14 cellular contexts compared by ENCODE assay signal in genomic region chr14:37546621-37547447, GRCh38. TPM values are rescaled to one million over a fixed set of nuclear protein-coding genes. Genes with fewer than 3 reads are reported as not detected.
DNase-seq lines count a peak whose midpoint lies in the region; ATAC-seq and TF ChIP-seq lines count a peak whose summit lies in the region.
"Had no signal": no experiment of that assay in that cellular context is flagged by ENCODE, and none has a peak within 500 bp of the region (broad histone marks: within the 10 kb centered on the region; RNA-seq: fewer than 3 reads in every experiment).

No MANE protein-coding gene starts in this region.

- H3K36me3 Mint-ChIP-seq in type B pancreatic cell (no peaks in the 10 kb centered on the region), MCF 10A (ENCODE audit: insufficient read depth, unreplicated experiment) (no peaks in the 10 kb centered on the region)
- H3K36me3 Mint-ChIP-seq in activated T-cell treated with anti-CD3 and anti-CD28 coated beads, Interleukin-2, amount 50 U/mL, for 72 hours (ENCODE audit: insufficient read depth in 2 of 2): no peaks in the 10 kb centered on the region

- CTCF ChIA-PET in MCF 10A (lab: Yijun Ruan, JAX): interaction anchor here (0.8 to 1.1 kb wide), 2 partner anchors 48 to 660 kb away, joined by 4 read pairs; partner anchors contain the start of genes FOXA1 and TTC6

- peak overlapping the region; percentile 42 for H3K4me3 Mint-ChIP-seq in type B pancreatic cell
- no peak overlapping the region for H3K4me3 Mint-ChIP-seq in activated T-cell treated with anti-CD3 and anti-CD28 coated beads, Interleukin-2, amount 50 U/mL, for 72 hours
- H3K4me3 Mint-ChIP-seq in MCF 10A (ENCODE audit: unreplicated experiment): no peak overlapping the region
- H3K4me3 Mint-ChIP-seq: activated naive CD8-positive, alpha-beta T cell treated with anti-CD3 and anti-CD28 coated beads, Interleukin-2, amount 50 U/mL, for 24 hours; B cell had no signal

- H3K9me3 Mint-ChIP-seq in type B pancreatic cell: no peaks in the 10 kb centered on the region
- no peaks in the 10 kb centered on the region for H3K9me3 Mint-ChIP-seq in activated T-cell treated with anti-CD3 and anti-CD28 coated beads, Interleukin-2, amount 50 U/mL, for 72 hours
- H3K9me3 Mint-ChIP-seq in MCF 10A (ENCODE audit: unreplicated experiment): no peaks in the 10 kb centered on the region

- ATAC-seq in activated T-cell treated with anti-CD3 and anti-CD28 coated beads, Interleukin-2, amount 50 U/mL, for 72 hours (replicated peaks in 1 of 2): no peak
- ATAC-seq in GM21367 (IDR thresholded peaks at IDR 0.05; ENCODE audit: unreplicated experiment): no peak
- ATAC-seq: activated naive CD8-positive, alpha-beta T cell treated with anti-CD3 and anti-CD28 coated beads, Interleukin-2, amount 50 U/mL, for 24 hours had no signal

- no peaks in the 10 kb centered on the region for H3K4me1 Mint-ChIP-seq in type B pancreatic cell (ENCODE audit: unreplicated experiment)
- H3K4me1 Mint-ChIP-seq in activated T-cell treated with anti-CD3 and anti-CD28 coated beads, Interleukin-2, amount 50 U/mL, for 72 hours (ENCODE audit: low read depth): no peaks in the 10 kb centered on the region
- H3K4me1 Mint-ChIP-seq in MCF 10A (ENCODE audit: insufficient read depth, unreplicated experiment): peaks cover 6% of the 10 kb centered on the region
- H3K4me1 Mint-ChIP-seq: activated naive CD8-positive, alpha-beta T cell treated with anti-CD3 and anti-CD28 coated beads, Interleukin-2, amount 50 U/mL, for 24 hours; B cell had no signal

- H3K27me3 Mint-ChIP-seq in type B pancreatic cell (no peaks in the 10 kb centered on the region), MCF 10A (ENCODE audit: insufficient read depth, unreplicated experiment) (no peaks in the 10 kb centered on the region)
- H3K27me3 Mint-ChIP-seq in activated T-cell treated with anti-CD3 and anti-CD28 coated beads, Interleukin-2, amount 50 U/mL, for 72 hours (ENCODE audit: low read depth): no peaks in the 10 kb centered on the region
- H3K27me3 Mint-ChIP-seq: activated naive CD8-positive, alpha-beta T cell treated with anti-CD3 and anti-CD28 coated beads, Interleukin-2, amount 50 U/mL, for 24 hours; B cell had no signal

- no TSS peak for BruUV-seq in MCF 10A (replicated peaks; lab: Mats Ljungman, UMichigan)

- H3K27ac Mint-ChIP-seq in type B pancreatic cell (peak overlapping the region; percentile 39), MCF 10A (ENCODE audit: low read depth, unreplicated experiment) (no peak overlapping the region)
- H3K27ac Mint-ChIP-seq in activated T-cell treated with anti-CD3 and anti-CD28 coated beads, Interleukin-2, amount 50 U/mL, for 72 hours: no peak overlapping the region
- H3K27ac Mint-ChIP-seq: activated naive CD8-positive, alpha-beta T cell treated with anti-CD3 and anti-CD28 coated beads, Interleukin-2, amount 50 U/mL, for 24 hours; B cell had no signal

- DNase-seq in NCI-H82 (lab: John Stamatoyannopoulos, UW) (peak; percentile 4), NCI-H82 treated with DMSO at 0.1 percent for 48 hours (lab: John Stamatoyannopoulos, UW; ENCODE audit: unreplicated experiment) (no peak), NCI-H748 (lab: John Stamatoyannopoulos, UW; ENCODE audit: unreplicated experiment) (peak; percentile 70), iris pigment epithelial cell (ENCODE audit: low read depth) (peak; percentile 48), type B pancreatic cell (ENCODE audit: extremely low spot score, unreplicated experiment) (no peak), MCF 10A (ENCODE audit: unreplicated experiment) (no peak)
- no peak for DNase-seq in activated T-cell treated with anti-CD3 and anti-CD28 coated beads, Interleukin-2, amount 50 U/mL, for 72 hours
- DNase-seq: activated naive CD8-positive, alpha-beta T cell treated with anti-CD3 and anti-CD28 coated beads, Interleukin-2, amount 50 U/mL, for 24 hours; effector CD8-positive, alpha-beta T cell; NCI-H446 treated with DMSO at 0.1 percent for 48 hours had no signal

- intact Hi-C loops in MCF 10A (cut with micrococcal nuclease): no loop called here

- POLR2A ChIA-PET in MCF 10A (lab: Yijun Ruan, JAX): no interaction called here

- TF ChIP-seq CTCF in type B pancreatic cell (conservative IDR thresholded peaks at IDR 0.05): no peak
- no peak for TF ChIP-seq CTCF in MCF 10A (IDR thresholded peaks at IDR 0.05; ENCODE audit: unreplicated experiment)

RNA-seq across cellular contexts. Expression of gene FOXA1, which starts 48.2 kb away (rescaled TPM):
- total RNA-seq in type B pancreatic cell (ENCODE audit: low replicate concordance) (51.0 and 58.9 TPM in 2 replicates), MCF 10A (2022) (8.6 and 11.2 TPM in 2 replicates)
- under 1 TPM; 0.17 to 0.97 TPM for total RNA-seq in activated T-cell treated with anti-CD3 and anti-CD28 coated beads, Interleukin-2, amount 50 U/mL, for 72 hours
- total RNA-seq: B cell, omental fat pad, tibial nerve had no signal

RNA-seq across cellular contexts. Expression of gene TTC6, which starts 48.6 kb away (rescaled TPM):
- 3.0 and 4.6 TPM in 2 replicates for total RNA-seq in type B pancreatic cell (ENCODE audit: low replicate concordance)
- total RNA-seq in activated T-cell treated with anti-CD3 and anti-CD28 coated beads, Interleukin-2, amount 50 U/mL, for 72 hours: not detected
- 0.96 and 0.98 TPM in 2 replicates for total RNA-seq in MCF 10A (2022)
- total RNA-seq: B cell, omental fat pad, tibial nerve had no signal

Comparison
In these comparisons a context has a peak if more than half of its experiments do, and no peak if none do; other contexts are left out.
1. DNase-seq: peak in NCI-H82 (single experiment), NCI-H748 (single experiment) and iris pigment epithelial cell (single experiment); none in NCI-H82 treated with DMSO at 0.1 percent for 48 hours (single experiment), type B pancreatic cell (single experiment), activated T-cell treated with anti-CD3 and anti-CD28 coated beads, Interleukin-2, amount 50 U/mL, for 72 hours (0 of 2) and MCF 10A (single experiment).